In genomic region chr20:62302341-62303048, GRCh38 we compare ENCODE assay signal across 1 cellular context.
TF ChIP-seq lines count a peak whose summit lies in the region.

TSS of gene ADRM1 (plus strand) at chr20:62302997. CDS start at chr20:62303569, 572 bp downstream.

TF ChIP-seq in K562, 482 proteins besides CTCF, POLR2A, EP300 and RAD21 (continued from another document and continues in another):
- TF ChIP-seq USF1 (CRISPR knock-in tag; IDR thresholded peaks at IDR 0.05) (no peak), SMAD1 (IDR thresholded peaks at IDR 0.05; ENCODE audit: low read depth, low read length, partially characterized antibody) (peak; percentile 20), NFXL1 (CRISPR knock-in tag; IDR thresholded peaks at IDR 0.05) (no peak), E2F3 (CRISPR knock-in tag; IDR thresholded peaks at IDR 0.05) (no peak), CC2D1A (IDR thresholded peaks at IDR 0.05) (no peak), ZNF133 (CRISPR knock-in tag; IDR thresholded peaks at IDR 0.05) (no peak), HOXB6 (CRISPR knock-in tag; IDR thresholded peaks at IDR 0.05; ENCODE audit: borderline replicate concordance) (no peak), ZBTB7A (IDR thresholded peaks at IDR 0.05; ENCODE audit: borderline replicate concordance, control insufficient read depth, low read depth, low read length) (peak; percentile 98), KLF1 (tag; IDR thresholded peaks at IDR 0.05) (peak; percentile 56; the same call in 1 of the 2 replicates), FOXA3 (CRISPR knock-in tag; conservative IDR thresholded peaks at IDR 0.05 in 1 of 2, IDR thresholded peaks at IDR 0.05 in 1 of 2) (no peak), ZNF143 (CRISPR knock-in tag; IDR thresholded peaks at IDR 0.05) (no peak), HDAC3 (IDR thresholded peaks at IDR 0.05; ENCODE audit: borderline replicate concordance, partially characterized antibody) (no peak), ZNF592 (IDR thresholded peaks at IDR 0.05) (0 out of 2 replicates have a peak, but pooled peaks have one; percentile 37), ZFX (CRISPR knock-in tag; IDR thresholded peaks at IDR 0.05) (peak; percentile 55), ETV1 (tag; conservative IDR thresholded peaks at IDR 0.05; ENCODE audit: low read depth) (peak; percentile 73), GATAD2B (IDR thresholded peaks at IDR 0.05; ENCODE audit: borderline replicate concordance) (peak; percentile 85; the same call in 1 of the 2 replicates), SMARCE1 (IDR thresholded peaks at IDR 0.05) (no peak), HNRNPLL (IDR thresholded peaks at IDR 0.05; ENCODE audit: low read depth, low read length, poor library complexity, severe bottlenecking) (peak; percentile 47), BRD4 (IDR thresholded peaks at IDR 0.05) (no peak), BDP1 (IDR thresholded peaks at IDR 0.05; ENCODE audit: insufficient read depth, insufficient read length) (no peak), PHB (CRISPR knock-in tag; IDR thresholded peaks at IDR 0.05) (0 out of 2 replicates have a peak, but pooled peaks have one; percentile 66), ATF7 (IDR thresholded peaks at IDR 0.05) (peak; percentile 83), CCAR2 (IDR thresholded peaks at IDR 0.05; ENCODE audit: low read depth, low read length) (no peak), ZC3H4 (CRISPR knock-in tag; IDR thresholded peaks at IDR 0.05; ENCODE audit: borderline replicate concordance) (no peak), COPS2 (conservative IDR thresholded peaks at IDR 0.05) (no peak), SMARCA4 (IDR thresholded peaks at IDR 0.05) (no peak), SRF (CRISPR knock-in tag; IDR thresholded peaks at IDR 0.05) (no peak), ZNF436 (CRISPR knock-in tag; IDR thresholded peaks at IDR 0.05) (no peak), ZNF696 (CRISPR knock-in tag; conservative IDR thresholded peaks at IDR 0.05) (no peak), KHSRP (IDR thresholded peaks at IDR 0.05) (no peak), SMAD4 (CRISPR knock-in tag; conservative IDR thresholded peaks at IDR 0.05) (peak; percentile 84), HES1 (IDR thresholded peaks at IDR 0.05; ENCODE audit: low read depth) (no peak), ZNF316 (IDR thresholded peaks at IDR 0.05) (peak; percentile 91)
- TF ChIP-seq, protein P1, sequence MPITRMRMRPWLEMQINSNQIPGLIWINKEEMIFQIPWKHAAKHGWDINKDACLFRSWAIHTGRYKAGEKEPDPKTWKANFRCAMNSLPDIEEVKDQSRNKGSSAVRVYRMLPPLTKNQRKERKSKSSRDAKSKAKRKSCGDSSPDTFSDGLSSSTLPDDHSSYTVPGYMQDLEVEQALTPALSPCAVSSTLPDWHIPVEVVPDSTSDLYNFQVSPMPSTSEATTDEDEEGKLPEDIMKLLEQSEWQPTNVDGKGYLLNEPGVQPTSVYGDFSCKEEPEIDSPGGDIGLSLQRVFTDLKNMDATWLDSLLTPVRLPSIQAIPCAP (CRISPR knock-in tag; IDR thresholded peaks at IDR 0.05; ENCODE audit: borderline replicate concordance) = no peak
- TF ChIP-seq, protein P2, sequence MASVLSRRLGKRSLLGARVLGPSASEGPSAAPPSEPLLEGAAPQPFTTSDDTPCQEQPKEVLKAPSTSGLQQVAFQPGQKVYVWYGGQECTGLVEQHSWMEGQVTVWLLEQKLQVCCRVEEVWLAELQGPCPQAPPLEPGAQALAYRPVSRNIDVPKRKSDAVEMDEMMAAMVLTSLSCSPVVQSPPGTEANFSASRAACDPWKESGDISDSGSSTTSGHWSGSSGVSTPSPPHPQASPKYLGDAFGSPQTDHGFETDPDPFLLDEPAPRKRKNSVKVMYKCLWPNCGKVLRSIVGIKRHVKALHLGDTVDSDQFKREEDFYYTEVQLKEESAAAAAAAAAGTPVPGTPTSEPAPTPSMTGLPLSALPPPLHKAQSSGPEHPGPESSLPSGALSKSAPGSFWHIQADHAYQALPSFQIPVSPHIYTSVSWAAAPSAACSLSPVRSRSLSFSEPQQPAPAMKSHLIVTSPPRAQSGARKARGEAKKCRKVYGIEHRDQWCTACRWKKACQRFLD (CRISPR knock-in tag; IDR thresholded peaks at IDR 0.05) = 0 out of 2 replicates have a peak, but pooled peaks have one; percentile 27
- TF ChIP-seq, protein P3, sequence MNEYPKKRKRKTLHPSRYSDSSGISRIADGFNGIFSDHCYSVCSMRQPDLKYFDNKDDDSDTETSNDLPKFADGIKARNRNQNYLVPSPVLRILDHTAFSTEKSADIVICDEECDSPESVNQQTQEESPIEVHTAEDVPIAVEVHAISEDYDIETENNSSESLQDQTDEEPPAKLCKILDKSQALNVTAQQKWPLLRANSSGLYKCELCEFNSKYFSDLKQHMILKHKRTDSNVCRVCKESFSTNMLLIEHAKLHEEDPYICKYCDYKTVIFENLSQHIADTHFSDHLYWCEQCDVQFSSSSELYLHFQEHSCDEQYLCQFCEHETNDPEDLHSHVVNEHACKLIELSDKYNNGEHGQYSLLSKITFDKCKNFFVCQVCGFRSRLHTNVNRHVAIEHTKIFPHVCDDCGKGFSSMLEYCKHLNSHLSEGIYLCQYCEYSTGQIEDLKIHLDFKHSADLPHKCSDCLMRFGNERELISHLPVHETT (CRISPR knock-in tag; conservative IDR thresholded peaks at IDR 0.05 in 1 of 2, IDR thresholded peaks at IDR 0.05 in 1 of 2) = peak in 1 of 2 experiments; percentile 64; a peak in 1 of 4 replicates
- TF ChIP-seq, protein P4, sequence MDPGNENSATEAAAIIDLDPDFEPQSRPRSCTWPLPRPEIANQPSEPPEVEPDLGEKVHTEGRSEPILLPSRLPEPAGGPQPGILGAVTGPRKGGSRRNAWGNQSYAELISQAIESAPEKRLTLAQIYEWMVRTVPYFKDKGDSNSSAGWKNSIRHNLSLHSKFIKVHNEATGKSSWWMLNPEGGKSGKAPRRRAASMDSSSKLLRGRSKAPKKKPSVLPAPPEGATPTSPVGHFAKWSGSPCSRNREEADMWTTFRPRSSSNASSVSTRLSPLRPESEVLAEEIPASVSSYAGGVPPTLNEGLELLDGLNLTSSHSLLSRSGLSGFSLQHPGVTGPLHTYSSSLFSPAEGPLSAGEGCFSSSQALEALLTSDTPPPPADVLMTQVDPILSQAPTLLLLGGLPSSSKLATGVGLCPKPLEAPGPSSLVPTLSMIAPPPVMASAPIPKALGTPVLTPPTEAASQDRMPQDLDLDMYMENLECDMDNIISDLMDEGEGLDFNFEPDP (CRISPR knock-in tag; IDR thresholded peaks at IDR 0.05) = no peak
- TF ChIP-seq, protein P5, sequence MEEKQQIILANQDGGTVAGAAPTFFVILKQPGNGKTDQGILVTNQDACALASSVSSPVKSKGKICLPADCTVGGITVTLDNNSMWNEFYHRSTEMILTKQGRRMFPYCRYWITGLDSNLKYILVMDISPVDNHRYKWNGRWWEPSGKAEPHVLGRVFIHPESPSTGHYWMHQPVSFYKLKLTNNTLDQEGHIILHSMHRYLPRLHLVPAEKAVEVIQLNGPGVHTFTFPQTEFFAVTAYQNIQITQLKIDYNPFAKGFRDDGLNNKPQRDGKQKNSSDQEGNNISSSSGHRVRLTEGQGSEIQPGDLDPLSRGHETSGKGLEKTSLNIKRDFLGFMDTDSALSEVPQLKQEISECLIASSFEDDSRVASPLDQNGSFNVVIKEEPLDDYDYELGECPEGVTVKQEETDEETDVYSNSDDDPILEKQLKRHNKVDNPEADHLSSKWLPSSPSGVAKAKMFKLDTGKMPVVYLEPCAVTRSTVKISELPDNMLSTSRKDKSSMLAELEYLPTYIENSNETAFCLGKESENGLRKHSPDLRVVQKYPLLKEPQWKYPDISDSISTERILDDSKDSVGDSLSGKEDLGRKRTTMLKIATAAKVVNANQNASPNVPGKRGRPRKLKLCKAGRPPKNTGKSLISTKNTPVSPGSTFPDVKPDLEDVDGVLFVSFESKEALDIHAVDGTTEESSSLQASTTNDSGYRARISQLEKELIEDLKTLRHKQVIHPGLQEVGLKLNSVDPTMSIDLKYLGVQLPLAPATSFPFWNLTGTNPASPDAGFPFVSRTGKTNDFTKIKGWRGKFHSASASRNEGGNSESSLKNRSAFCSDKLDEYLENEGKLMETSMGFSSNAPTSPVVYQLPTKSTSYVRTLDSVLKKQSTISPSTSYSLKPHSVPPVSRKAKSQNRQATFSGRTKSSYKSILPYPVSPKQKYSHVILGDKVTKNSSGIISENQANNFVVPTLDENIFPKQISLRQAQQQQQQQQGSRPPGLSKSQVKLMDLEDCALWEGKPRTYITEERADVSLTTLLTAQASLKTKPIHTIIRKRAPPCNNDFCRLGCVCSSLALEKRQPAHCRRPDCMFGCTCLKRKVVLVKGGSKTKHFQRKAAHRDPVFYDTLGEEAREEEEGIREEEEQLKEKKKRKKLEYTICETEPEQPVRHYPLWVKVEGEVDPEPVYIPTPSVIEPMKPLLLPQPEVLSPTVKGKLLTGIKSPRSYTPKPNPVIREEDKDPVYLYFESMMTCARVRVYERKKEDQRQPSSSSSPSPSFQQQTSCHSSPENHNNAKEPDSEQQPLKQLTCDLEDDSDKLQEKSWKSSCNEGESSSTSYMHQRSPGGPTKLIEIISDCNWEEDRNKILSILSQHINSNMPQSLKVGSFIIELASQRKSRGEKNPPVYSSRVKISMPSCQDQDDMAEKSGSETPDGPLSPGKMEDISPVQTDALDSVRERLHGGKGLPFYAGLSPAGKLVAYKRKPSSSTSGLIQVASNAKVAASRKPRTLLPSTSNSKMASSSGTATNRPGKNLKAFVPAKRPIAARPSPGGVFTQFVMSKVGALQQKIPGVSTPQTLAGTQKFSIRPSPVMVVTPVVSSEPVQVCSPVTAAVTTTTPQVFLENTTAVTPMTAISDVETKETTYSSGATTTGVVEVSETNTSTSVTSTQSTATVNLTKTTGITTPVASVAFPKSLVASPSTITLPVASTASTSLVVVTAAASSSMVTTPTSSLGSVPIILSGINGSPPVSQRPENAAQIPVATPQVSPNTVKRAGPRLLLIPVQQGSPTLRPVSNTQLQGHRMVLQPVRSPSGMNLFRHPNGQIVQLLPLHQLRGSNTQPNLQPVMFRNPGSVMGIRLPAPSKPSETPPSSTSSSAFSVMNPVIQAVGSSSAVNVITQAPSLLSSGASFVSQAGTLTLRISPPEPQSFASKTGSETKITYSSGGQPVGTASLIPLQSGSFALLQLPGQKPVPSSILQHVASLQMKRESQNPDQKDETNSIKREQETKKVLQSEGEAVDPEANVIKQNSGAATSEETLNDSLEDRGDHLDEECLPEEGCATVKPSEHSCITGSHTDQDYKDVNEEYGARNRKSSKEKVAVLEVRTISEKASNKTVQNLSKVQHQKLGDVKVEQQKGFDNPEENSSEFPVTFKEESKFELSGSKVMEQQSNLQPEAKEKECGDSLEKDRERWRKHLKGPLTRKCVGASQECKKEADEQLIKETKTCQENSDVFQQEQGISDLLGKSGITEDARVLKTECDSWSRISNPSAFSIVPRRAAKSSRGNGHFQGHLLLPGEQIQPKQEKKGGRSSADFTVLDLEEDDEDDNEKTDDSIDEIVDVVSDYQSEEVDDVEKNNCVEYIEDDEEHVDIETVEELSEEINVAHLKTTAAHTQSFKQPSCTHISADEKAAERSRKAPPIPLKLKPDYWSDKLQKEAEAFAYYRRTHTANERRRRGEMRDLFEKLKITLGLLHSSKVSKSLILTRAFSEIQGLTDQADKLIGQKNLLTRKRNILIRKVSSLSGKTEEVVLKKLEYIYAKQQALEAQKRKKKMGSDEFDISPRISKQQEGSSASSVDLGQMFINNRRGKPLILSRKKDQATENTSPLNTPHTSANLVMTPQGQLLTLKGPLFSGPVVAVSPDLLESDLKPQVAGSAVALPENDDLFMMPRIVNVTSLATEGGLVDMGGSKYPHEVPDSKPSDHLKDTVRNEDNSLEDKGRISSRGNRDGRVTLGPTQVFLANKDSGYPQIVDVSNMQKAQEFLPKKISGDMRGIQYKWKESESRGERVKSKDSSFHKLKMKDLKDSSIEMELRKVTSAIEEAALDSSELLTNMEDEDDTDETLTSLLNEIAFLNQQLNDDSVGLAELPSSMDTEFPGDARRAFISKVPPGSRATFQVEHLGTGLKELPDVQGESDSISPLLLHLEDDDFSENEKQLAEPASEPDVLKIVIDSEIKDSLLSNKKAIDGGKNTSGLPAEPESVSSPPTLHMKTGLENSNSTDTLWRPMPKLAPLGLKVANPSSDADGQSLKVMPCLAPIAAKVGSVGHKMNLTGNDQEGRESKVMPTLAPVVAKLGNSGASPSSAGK (IDR thresholded peaks at IDR 0.05) = no peak
